Comparison of ENCODE assay signal across 8 cellular contexts in the genomic region with DNA sequence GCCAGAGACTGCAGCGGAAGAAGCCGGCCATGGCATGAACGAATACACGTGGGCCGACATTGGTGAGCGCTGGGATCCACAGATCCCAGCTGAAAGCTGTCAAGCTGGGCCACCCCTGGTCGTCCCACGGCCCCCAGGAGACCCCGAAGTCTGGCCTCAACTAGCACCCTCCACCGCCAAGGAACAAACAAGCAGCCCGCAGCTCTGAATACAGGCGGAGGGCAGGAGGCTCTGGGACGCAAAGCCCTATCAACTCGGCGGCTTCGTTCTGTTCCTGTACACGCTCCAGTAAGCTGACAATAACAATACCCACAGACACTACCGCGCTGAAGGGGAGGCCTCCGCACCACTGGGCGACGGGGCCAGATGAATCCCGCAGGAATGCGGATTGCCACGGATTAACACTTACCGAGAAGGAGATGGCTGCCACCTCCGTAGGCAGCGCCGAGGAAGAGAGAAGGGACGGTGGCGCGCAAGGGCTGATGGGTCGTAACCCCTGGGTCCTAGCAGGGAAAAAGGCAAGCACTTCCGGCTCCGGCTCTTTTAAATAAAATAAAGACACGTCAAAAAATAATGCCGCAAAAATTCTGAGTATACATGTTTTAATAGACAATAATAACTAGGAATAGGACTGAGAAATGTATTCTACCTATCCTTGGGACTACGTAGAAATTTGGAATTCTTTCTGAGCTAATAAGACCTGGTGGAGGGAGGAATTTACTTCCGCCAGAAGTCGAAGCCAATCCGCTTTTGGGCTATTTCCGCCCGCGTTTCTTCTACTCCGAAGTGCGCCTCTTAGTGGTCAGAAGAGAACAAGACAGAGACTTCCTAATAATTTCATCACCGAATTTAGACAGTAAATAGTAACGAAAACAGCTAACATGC. TPM values are rescaled to one million over a fixed set of nuclear protein-coding genes. Genes with fewer than 3 reads are reported as not detected.
DNase-seq lines count a peak whose midpoint lies in the region; ATAC-seq and TF ChIP-seq lines count a peak whose summit lies in the region.

RPL32 (minus strand) TSS at position 481 of the 885 bp plus-strand sequence. CDS start 1,328 bp downstream, outside the sequence.

- intact Hi-C loops in Calu3 (cut with micrococcal nuclease; ENCODE audit: unreplicated experiment) = no loop called here

- no peaks in the 10 kb centered on the region for H3K9me3 Mint-ChIP-seq in Calu3 (ENCODE audit: low read depth, unreplicated experiment)
- no peaks in the 10 kb centered on the region for H3K9me3 Mint-ChIP-seq in activated CD8-positive, alpha-beta memory T cell treated with anti-CD3 and anti-CD28 coated beads, Interleukin-2, amount 10 ng/mL, durations not matched to agents 7 days and 5 days (ENCODE audit: low read depth)

- TF ChIP-seq CTCF in Calu3 (IDR thresholded peaks at IDR 0.05; ENCODE audit: unreplicated experiment) = no peak

- peak within 1 kb of the TSS; percentile 99 for H3K9ac ChIP-seq in HUES48 (ENCODE audit: low read depth, low read length)
- peak within 1 kb of the TSS; percentile 97 for H3K9ac ChIP-seq in NT2/D1 (ENCODE audit: insufficient read length, low read depth)

- H3K27me3 Mint-ChIP-seq in Calu3 (ENCODE audit: unreplicated experiment) = peaks cover 7% of the 10 kb centered on the region
- no peaks in the 10 kb centered on the region for H3K27me3 Mint-ChIP-seq in activated CD8-positive, alpha-beta memory T cell treated with anti-CD3 and anti-CD28 coated beads, Interleukin-2, amount 10 ng/mL, durations not matched to agents 7 days and 5 days

- in situ Hi-C loops in endometrial microvascular endothelial cells (cut with HindIII; ENCODE audit: inconsistent ontology term, low pct_unique_long_range_greater_than_20kb, low sequenced_read_pairs) = no loop called here

- peak within 1 kb of the TSS; percentile 90 for H3K4me3 Mint-ChIP-seq in Calu3 (ENCODE audit: low read depth, unreplicated experiment)
- H3K4me3 Mint-ChIP-seq in activated CD8-positive, alpha-beta memory T cell treated with anti-CD3 and anti-CD28 coated beads, Interleukin-2, amount 10 ng/mL, durations not matched to agents 7 days and 5 days = peak within 1 kb of the TSS; percentile 98

- H3K27me3 ChIP-seq in HUES48 (ENCODE audit: control insufficient read depth, insufficient read depth, low read length) = no peaks in the 10 kb centered on the region
- no peaks in the 10 kb centered on the region for H3K27me3 ChIP-seq in NT2/D1 (ENCODE audit: insufficient read depth, insufficient read length)

- H3K9me3 ChIP-seq in HUES48 (ENCODE audit: control insufficient read depth, insufficient read depth, low read length) (peaks cover 4% of the 10 kb centered on the region), NT2/D1 (ENCODE audit: insufficient read depth, low read length) (peaks cover 6% of the 10 kb centered on the region; the same call in 1 of the 2 replicates)

- peak within 1 kb of the TSS; percentile 99 for H3K27ac Mint-ChIP-seq in Calu3 (ENCODE audit: unreplicated experiment)
- H3K27ac Mint-ChIP-seq in activated CD8-positive, alpha-beta memory T cell treated with anti-CD3 and anti-CD28 coated beads, Interleukin-2, amount 10 ng/mL, durations not matched to agents 7 days and 5 days = peak within 1 kb of the TSS; percentile 98

- H3K36me3 Mint-ChIP-seq in Calu3 (ENCODE audit: insufficient read depth, unreplicated experiment) = peaks cover 59% of the 10 kb centered on the region
- H3K36me3 Mint-ChIP-seq in activated CD8-positive, alpha-beta memory T cell treated with anti-CD3 and anti-CD28 coated beads, Interleukin-2, amount 10 ng/mL, durations not matched to agents 7 days and 5 days = peaks cover 45% of the 10 kb centered on the region

- peak within 1 kb of the TSS; percentile 89 for H3K27ac ChIP-seq in HUES48 (ENCODE audit: low read depth, low read length)

- peak; percentile 84 for ATAC-seq in GM21390 (IDR thresholded peaks at IDR 0.05; ENCODE audit: unreplicated experiment)
- ATAC-seq in activated CD8-positive, alpha-beta memory T cell treated with anti-CD3 and anti-CD28 coated beads, Interleukin-2, amount 10 ng/mL, durations not matched to agents 7 days and 5 days = peak; percentile 91

- peaks cover 15% of the 10 kb centered on the region for H3K4me1 ChIP-seq in HUES48 (ENCODE audit: control insufficient read depth, insufficient read depth, low read length)
- H3K4me1 ChIP-seq in NT2/D1 (ENCODE audit: insufficient read depth, insufficient read length) = peaks cover under 1% of the 10 kb centered on the region

- H3K4me3 ChIP-seq in HUES48 (ENCODE audit: low read depth, low read length) = peak within 1 kb of the TSS; percentile 95
- H3K4me3 ChIP-seq in NT2/D1 (ENCODE audit: insufficient read length, low read depth) = peak within 1 kb of the TSS; percentile 96

- H3K4me1 Mint-ChIP-seq in Calu3 (ENCODE audit: low read depth, unreplicated experiment) = peaks cover 22% of the 10 kb centered on the region
- H3K4me1 Mint-ChIP-seq in activated CD8-positive, alpha-beta memory T cell treated with anti-CD3 and anti-CD28 coated beads, Interleukin-2, amount 10 ng/mL, durations not matched to agents 7 days and 5 days = peaks cover 48% of the 10 kb centered on the region

- DNase-seq in Calu3 (peak; percentile 81), NT2/D1 (ENCODE audit: low read depth, low spot score) (peak; percentile 93), mesenteric fat pad (ENCODE audit: low spot score) (peak; percentile 94)
- peak; percentile 91 for DNase-seq in activated CD8-positive, alpha-beta memory T cell treated with anti-CD3 and anti-CD28 coated beads, Interleukin-2, amount 10 ng/mL, durations not matched to agents 7 days and 5 days
- peak; percentile 57 for DNase-seq in stimulated activated CD8-positive, alpha-beta memory T cell treated with anti-CD3 and anti-CD28 coated beads, Interleukin-15, amount 100 ng/mL, for 24 hours (ENCODE audit: low read depth)

- CTCF ChIA-PET in Calu3 (lab: Charles Lee) = interaction anchor here (0.7 to 1.1 kb wide), 4 partner anchors 10 to 27 kb away, joined by 3 to 6 read pairs (median 4); no protein-coding TSS in a partner anchor
- CTCF ChIA-PET in activated CD8-positive, alpha-beta memory T cell treated with anti-CD3 and anti-CD28 coated beads, Interleukin-2, amount 10 ng/mL, durations not matched to agents 7 days and 5 days (lab: Charles Lee) = interaction anchor here (0.6 to 2.5 kb wide), 20 partner anchors 10 to 362 kb away, joined by 3 to 21 read pairs (median 4); partner anchors contain the start of gene CAND2

- peaks cover 43% of the 10 kb centered on the region for H3K36me3 ChIP-seq in HUES48 (ENCODE audit: control insufficient read depth, insufficient read depth, low read length)
- peaks cover 49% of the 10 kb centered on the region for H3K36me3 ChIP-seq in NT2/D1 (ENCODE audit: insufficient read depth, insufficient read length, low read length)

- TSS peak; percentile 69 for BruUV-seq in Calu3 (replicated peaks; lab: Mats Ljungman, UMichigan)

RNA-seq across cellular contexts. Expression of gene RPL32, which starts in this region (rescaled TPM):
- total RNA-seq in Calu3 (2022) (1,117 and 1,222 TPM in 2 replicates), endometrial microvascular endothelial cells (ENCODE audit: inconsistent ontology term) (648 TPM), mesenteric fat pad (1,520 TPM)
- total RNA-seq in activated CD8-positive, alpha-beta memory T cell treated with anti-CD3 and anti-CD28 coated beads, Interleukin-2, amount 10 ng/mL, durations not matched to agents 7 days and 5 days = 1,000 to 10,000 TPM; 1,759 to 1,893 TPM

Comparison
In these comparisons a context has a peak if more than half of its experiments do, and no peak if none do; other contexts are left out.
1. Peak in every context shown above with its lines: DNase-seq, ATAC-seq, H3K4me3 ChIP-seq and H3K27ac ChIP-seq.